In genomic region chr12:49323524-49324097, GRCh38 we compare ENCODE assay signal across 1 cellular context.
TF ChIP-seq lines count a peak whose summit lies in the region.

No MANE protein-coding gene starts in this region.

TF ChIP-seq in WTC11, 78 proteins besides CTCF, POLR2A, EP300 and RAD21 (continued from another document):
- TF ChIP-seq, protein P1, sequence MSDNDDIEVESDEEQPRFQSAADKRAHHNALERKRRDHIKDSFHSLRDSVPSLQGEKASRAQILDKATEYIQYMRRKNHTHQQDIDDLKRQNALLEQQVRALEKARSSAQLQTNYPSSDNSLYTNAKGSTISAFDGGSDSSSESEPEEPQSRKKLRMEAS (CRISPR knock-in tag; IDR thresholded peaks at IDR 0.05) = no peak
- TF ChIP-seq HMGA2 (CRISPR knock-in tag; IDR thresholded peaks at IDR 0.05) (no peak), CREB1 (CRISPR knock-in tag; IDR thresholded peaks at IDR 0.05) (no peak), TCF7 (CRISPR knock-in tag; IDR thresholded peaks at IDR 0.05; ENCODE audit: low read depth) (no peak), ZNF671 (CRISPR knock-in tag; IDR thresholded peaks at IDR 0.05) (no peak), ESRRA (CRISPR knock-in tag; IDR thresholded peaks at IDR 0.05; ENCODE audit: borderline replicate concordance) (0 out of 2 replicates have a peak, but pooled peaks have one; percentile 25), CBFB (CRISPR knock-in tag; IDR thresholded peaks at IDR 0.05; ENCODE audit: low read depth) (no peak)
- TF ChIP-seq, protein P2, sequence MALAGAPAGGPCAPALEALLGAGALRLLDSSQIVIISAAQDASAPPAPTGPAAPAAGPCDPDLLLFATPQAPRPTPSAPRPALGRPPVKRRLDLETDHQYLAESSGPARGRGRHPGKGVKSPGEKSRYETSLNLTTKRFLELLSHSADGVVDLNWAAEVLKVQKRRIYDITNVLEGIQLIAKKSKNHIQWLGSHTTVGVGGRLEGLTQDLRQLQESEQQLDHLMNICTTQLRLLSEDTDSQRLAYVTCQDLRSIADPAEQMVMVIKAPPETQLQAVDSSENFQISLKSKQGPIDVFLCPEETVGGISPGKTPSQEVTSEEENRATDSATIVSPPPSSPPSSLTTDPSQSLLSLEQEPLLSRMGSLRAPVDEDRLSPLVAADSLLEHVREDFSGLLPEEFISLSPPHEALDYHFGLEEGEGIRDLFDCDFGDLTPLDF (CRISPR knock-in tag; IDR thresholded peaks at IDR 0.05) = 0 out of 2 replicates have a peak, but pooled peaks have one; percentile 31
